Comparison of ENCODE assay signal across 15 cellular contexts in genomic region chr20:23857954-23858565, GRCh38. TPM values are rescaled to one million over a fixed set of nuclear protein-coding genes. Genes with fewer than 3 reads are reported as not detected.
"Had no signal": no experiment of that assay in that cellular context is flagged by ENCODE, and none has a peak within 500 bp of the region (broad histone marks: within the 10 kb centered on the region; RNA-seq: fewer than 3 reads in every experiment).

No MANE protein-coding gene starts in this region.

- H3K27me3 Mint-ChIP-seq: activated naive CD8-positive, alpha-beta T cell treated with anti-CD3 and anti-CD28 coated beads, Interleukin-2, amount 10 ng/mL, durations not matched to agents 7 days and 5 days; stimulated activated naive CD8-positive, alpha-beta T cell treated with anti-CD3 and anti-CD28 coated beads, Interleukin-15, Interleukin-2, amounts not matched to agents 100 ng/mL and 50 ng/mL, for 24 hours had no signal

- ATAC-seq: gastroesophageal sphincter; left colon; natural killer cell treated with Interleukin-12 subunit alpha and Interleukin-12 subunit beta and Interleukin-15 and Interleukin-18, amount 100 ng/mL, for 72 hours; T-cell had no signal

- H3K4me3 ChIP-seq: gastroesophageal sphincter, ovary, upper lobe of left lung had no signal

- H3K4me3 Mint-ChIP-seq: activated CD4-positive, alpha-beta memory T cell treated with anti-CD3 and anti-CD28 coated beads, Interleukin-2, amount 10 ng/mL, durations not matched to agents 7 days and 5 days; activated naive CD8-positive, alpha-beta T cell treated with anti-CD3 and anti-CD28 coated beads, Interleukin-2, amount 10 ng/mL, durations not matched to agents 7 days and 5 days; natural killer cell treated with Interleukin-12 subunit alpha and Interleukin-12 subunit beta and Interleukin-15 and Interleukin-18, amount 100 ng/mL, for 72 hours; stimulated activated naive CD8-positive, alpha-beta T cell treated with anti-CD3 and anti-CD28 coated beads, Interleukin-15, Interleukin-2, amounts not matched to agents 100 ng/mL and 50 ng/mL, for 24 hours; T-cell had no signal

- DNase-seq: activated CD4-positive, alpha-beta memory T cell treated with anti-CD3 and anti-CD28 coated beads, Interleukin-2, amount 10 ng/mL, durations not matched to agents 7 days and 5 days; activated naive CD8-positive, alpha-beta T cell treated with anti-CD3 and anti-CD28 coated beads, Interleukin-2, amount 10 ng/mL, durations not matched to agents 7 days and 5 days; aorta; hippocampal formation; left colon; ovary; stimulated activated CD4-positive, alpha-beta T cell treated with anti-CD3 and anti-CD28 coated beads, Interleukin-4, amount 100 ng/mL, for 24 hours; T-cell; T1000; upper lobe of left lung had no signal

- H3K9me3 Mint-ChIP-seq: activated CD4-positive, alpha-beta memory T cell treated with anti-CD3 and anti-CD28 coated beads, Interleukin-2, amount 10 ng/mL, durations not matched to agents 7 days and 5 days; activated naive CD8-positive, alpha-beta T cell treated with anti-CD3 and anti-CD28 coated beads, Interleukin-2, amount 10 ng/mL, durations not matched to agents 7 days and 5 days; natural killer cell treated with Interleukin-12 subunit alpha and Interleukin-12 subunit beta and Interleukin-15 and Interleukin-18, amount 100 ng/mL, for 72 hours; stimulated activated naive CD8-positive, alpha-beta T cell treated with anti-CD3 and anti-CD28 coated beads, Interleukin-15, Interleukin-2, amounts not matched to agents 100 ng/mL and 50 ng/mL, for 24 hours; T-cell had no signal

- H3K9me3 ChIP-seq: ovary, upper lobe of left lung had no signal

- H3K27ac Mint-ChIP-seq: activated CD4-positive, alpha-beta memory T cell treated with anti-CD3 and anti-CD28 coated beads, Interleukin-2, amount 10 ng/mL, durations not matched to agents 7 days and 5 days; activated naive CD8-positive, alpha-beta T cell treated with anti-CD3 and anti-CD28 coated beads, Interleukin-2, amount 10 ng/mL, durations not matched to agents 7 days and 5 days; natural killer cell treated with Interleukin-12 subunit alpha and Interleukin-12 subunit beta and Interleukin-15 and Interleukin-18, amount 100 ng/mL, for 72 hours; stimulated activated naive CD8-positive, alpha-beta T cell treated with anti-CD3 and anti-CD28 coated beads, Interleukin-15, Interleukin-2, amounts not matched to agents 100 ng/mL and 50 ng/mL, for 24 hours; T-cell had no signal

- H3K4me1 ChIP-seq: upper lobe of left lung had no signal

- H3K36me3 ChIP-seq: gastroesophageal sphincter, ovary, upper lobe of left lung had no signal

- H3K4me1 Mint-ChIP-seq: activated CD4-positive, alpha-beta memory T cell treated with anti-CD3 and anti-CD28 coated beads, Interleukin-2, amount 10 ng/mL, durations not matched to agents 7 days and 5 days; activated naive CD8-positive, alpha-beta T cell treated with anti-CD3 and anti-CD28 coated beads, Interleukin-2, amount 10 ng/mL, durations not matched to agents 7 days and 5 days; T-cell had no signal

- H3K27me3 ChIP-seq: gastroesophageal sphincter, ovary, upper lobe of left lung had no signal

- H3K27ac ChIP-seq: ovary, upper lobe of left lung had no signal

- H3K36me3 Mint-ChIP-seq: activated naive CD8-positive, alpha-beta T cell treated with anti-CD3 and anti-CD28 coated beads, Interleukin-2, amount 10 ng/mL, durations not matched to agents 7 days and 5 days; natural killer cell treated with Interleukin-12 subunit alpha and Interleukin-12 subunit beta and Interleukin-15 and Interleukin-18, amount 100 ng/mL, for 72 hours; T-cell had no signal

RNA-seq across cellular contexts. Expression of gene CST5, which starts 21.5 kb away (rescaled TPM):
- total RNA-seq: activated CD4-positive, alpha-beta memory T cell treated with anti-CD3 and anti-CD28 coated beads, Interleukin-2, amount 10 ng/mL, durations not matched to agents 7 days and 5 days; activated naive CD8-positive, alpha-beta T cell treated with anti-CD3 and anti-CD28 coated beads, Interleukin-2, amount 10 ng/mL, durations not matched to agents 7 days and 5 days; aorta; left colon; lung microvascular endothelial cell; natural killer cell treated with Interleukin-12 subunit alpha and Interleukin-12 subunit beta and Interleukin-15 and Interleukin-18, amount 100 ng/mL, for 72 hours; ovary; T-cell; temporal lobe had no signal

RNA-seq across cellular contexts. Expression of gene CST2, which starts 31.5 kb away (rescaled TPM):
- total RNA-seq: activated CD4-positive, alpha-beta memory T cell treated with anti-CD3 and anti-CD28 coated beads, Interleukin-2, amount 10 ng/mL, durations not matched to agents 7 days and 5 days; activated naive CD8-positive, alpha-beta T cell treated with anti-CD3 and anti-CD28 coated beads, Interleukin-2, amount 10 ng/mL, durations not matched to agents 7 days and 5 days; left colon; lung microvascular endothelial cell; natural killer cell treated with Interleukin-12 subunit alpha and Interleukin-12 subunit beta and Interleukin-15 and Interleukin-18, amount 100 ng/mL, for 72 hours; ovary; T-cell; temporal lobe had no signal
